ENCODE assay signal across 20 cellular contexts in genomic region chr20:54170963-54171362, GRCh38. TPM values are rescaled to one million over a fixed set of nuclear protein-coding genes. Genes with fewer than 3 reads are reported as not detected.
"Had no signal": no experiment of that assay in that cellular context is flagged by ENCODE, and none has a peak within 500 bp of the region (broad histone marks: within the 10 kb centered on the region; RNA-seq: fewer than 3 reads in every experiment).

No MANE protein-coding gene starts in this region.

- H3K9ac ChIP-seq: KMS-11 had no signal

- H3K4me2 ChIP-seq: KMS-11 had no signal

- H3K9me3 ChIP-seq: SJCRH30 had no signal

- H3K36me3 ChIP-seq: SJCRH30 had no signal

- H3K4me3 ChIP-seq: SJCRH30 had no signal

- H3K27ac ChIP-seq: KMS-11, RWPE1, SJCRH30 had no signal

- DNase-seq: IMR-90, Kasumi-1, MM.1S, NCI-H1092 treated with DMSO at 0.1 percent for 48 hours, NCI-H1436, NCI-H187, NCI-H2029, NCI-H2081 treated with DMSO at 0.1 percent for 48 hours, NCI-H2171, NCI-H226, NCI-H446, NCI-H510A, NCI-H524 treated with DMSO at 0.1 percent for 48 hours, NCI-H69, NCI-H774, SHP77 treated with DMSO at 0.1 percent for 48 hours, SJCRH30 had no signal

- ATAC-seq: Panc1 had no signal

- H3K4me1 ChIP-seq: SJCRH30 had no signal

RNA-seq across cellular contexts. Expression of gene CYP24A1, which starts 2.8 kb away (rescaled TPM):
- total RNA-seq: IMR-90, SJCRH30 had no signal
- polyA plus RNA-seq: IMR-90 had no signal
